In genomic region chr6:30260036-30260504, GRCh38 we compare ENCODE assay signal across 9 cellular contexts. TPM values are rescaled to one million over a fixed set of nuclear protein-coding genes. Genes with fewer than 3 reads are reported as not detected.
DNase-seq lines count a peak whose midpoint lies in the region; ATAC-seq, FAIRE-seq and TF ChIP-seq lines count a peak whose summit lies in the region.
"Had no signal": no experiment of that assay in that cellular context is flagged by ENCODE, and none has a peak within 500 bp of the region (broad histone marks: within the 10 kb centered on the region; RNA-seq: fewer than 3 reads in every experiment).

No MANE protein-coding gene starts in this region.

- peak overlapping the region; percentile 56 for H3K9ac ChIP-seq in IMR-90 (ENCODE audit: low read depth, low read length)
- H3K9ac ChIP-seq: KMS-11 had no signal

- peak overlapping the region in 1 of 2 experiments; percentile 30; a peak in 1 of 4 replicates for H4K8ac ChIP-seq in IMR-90 (ENCODE audit: low read depth in 2 of 2, low read length in 2 of 2)

- no peaks in the 10 kb centered on the region for H3K9me3 ChIP-seq in IMR-90 (ENCODE audit: control insufficient read depth, insufficient read depth, low read length)
- H3K9me3 ChIP-seq in hepatocyte (ENCODE audit: low read depth), result no peaks in the 10 kb centered on the region
- H3K9me3 ChIP-seq in small intestine (ENCODE audit: control insufficient read depth, low read depth), result no peaks in the 10 kb centered on the region

- H3K9me3 Mint-ChIP-seq in activated naive CD4-positive, alpha-beta T cell treated with anti-CD3 and anti-CD28 coated beads, Interleukin-2, amount 10 ng/mL, durations not matched to agents 7 days and 5 days, result no peaks in the 10 kb centered on the region

- TF ChIP-seq CTCF in IMR-90 (conservative IDR thresholded peaks at IDR 0.05; ENCODE audit: low read depth, low read length), result no peak
- no peak for TF ChIP-seq CTCF in hepatocyte (IDR thresholded peaks at IDR 0.05; ENCODE audit: poor library complexity)

- peak overlapping the region; percentile 90 for H3K4me3 Mint-ChIP-seq in activated naive CD4-positive, alpha-beta T cell treated with anti-CD3 and anti-CD28 coated beads, Interleukin-2, amount 10 ng/mL, durations not matched to agents 7 days and 5 days

- peaks cover 21% of the 10 kb centered on the region for H3K27me3 Mint-ChIP-seq in activated naive CD4-positive, alpha-beta T cell treated with anti-CD3 and anti-CD28 coated beads, Interleukin-2, amount 10 ng/mL, durations not matched to agents 7 days and 5 days

- CTCF ChIA-PET in IMR-90 (lab: Yijun Ruan, JAX), result no interaction called here
- CTCF ChIA-PET in activated naive CD4-positive, alpha-beta T cell treated with anti-CD3 and anti-CD28 coated beads, Interleukin-2, amount 10 ng/mL, durations not matched to agents 7 days and 5 days (lab: Charles Lee), result no interaction called here

- peak; percentile 13 for ATAC-seq in GM18502 (IDR thresholded peaks at IDR 0.05; ENCODE audit: poor library complexity, unreplicated experiment)
- peak; percentile 5; the same call in 1 of the 2 replicates for ATAC-seq in IMR-90 (ENCODE audit: low read depth)
- no peak for ATAC-seq in GM18867 (IDR thresholded peaks at IDR 0.05; ENCODE audit: unreplicated experiment)
- ATAC-seq in HG02840 (IDR thresholded peaks at IDR 0.05; ENCODE audit: low FRiP score, unreplicated experiment), result no peak

- dilution Hi-C loops in IMR-90 (cut with HindIII; ENCODE audit: low sequenced_read_pairs, unreplicated experiment), result no loop called here

- no peak overlapping the region for H3K27ac Mint-ChIP-seq in activated naive CD4-positive, alpha-beta T cell treated with anti-CD3 and anti-CD28 coated beads, Interleukin-2, amount 10 ng/mL, durations not matched to agents 7 days and 5 days

- peaks cover 12 to 18% of the 10 kb centered on the region in 2 experiments for H3K79me1 ChIP-seq in IMR-90 (ENCODE audit: low read depth in 1 of 2, low read length in 2 of 2)

- peaks cover 12% of the 10 kb centered on the region for H3K4me1 ChIP-seq in IMR-90 (ENCODE audit: control insufficient read depth, insufficient read depth, low read length)
- H3K4me1 ChIP-seq in hepatocyte (ENCODE audit: insufficient read depth), result peaks cover 2% of the 10 kb centered on the region
- H3K4me1 ChIP-seq in small intestine (ENCODE audit: control insufficient read depth in 2 of 2, insufficient read depth in 1 of 2, low read depth in 1 of 2, low read length in 1 of 2), result peaks cover 0 to 3% of the 10 kb centered on the region in 2 donors

- H3K4me3 ChIP-seq in IMR-90 (ENCODE audit: insufficient read depth, low read depth, low read length) (peak overlapping the region; percentile 86), hepatocyte (peak overlapping the region; percentile 75), small intestine (ENCODE audit: low read depth in 1 of 2, low read length in 2 of 2) (peak overlapping the region; percentile 60 to 76)

- POLR2A ChIA-PET in IMR-90 (lab: Charles Lee; ENCODE audit: unreplicated experiment), result no interaction called here

- no peak overlapping the region for H2BK120ac ChIP-seq in IMR-90 (ENCODE audit: low read depth, low read length)

- H4K20me1 ChIP-seq in IMR-90 (ENCODE audit: insufficient read depth, low read length), result no peaks in the 10 kb centered on the region; the same call in 1 of the 2 replicates
- no peaks in the 10 kb centered on the region for H4K20me1 ChIP-seq in hepatocyte (ENCODE audit: insufficient read depth, poor library complexity, severe bottlenecking)

- H3K56ac ChIP-seq in IMR-90 (ENCODE audit: extremely low read depth, insufficient read depth, low read length), result no peak overlapping the region

- no peak overlapping the region for H3K23ac ChIP-seq in IMR-90 (ENCODE audit: low read depth, low read length)

- TF ChIP-seq POLR2A in IMR-90 (IDR thresholded peaks at IDR 0.05; ENCODE audit: low read depth, low read length), result peak; percentile 3; the same call in 1 of the 2 replicates

- intact Hi-C loops in IMR-90 (cut with micrococcal nuclease), result no loop called here

- H3K4me2 ChIP-seq in IMR-90 (ENCODE audit: low read depth, low read length) (peak overlapping the region; percentile 92), hepatocyte (peak overlapping the region; percentile 97)
- H3K4me2 ChIP-seq: KMS-11 had no signal

- H3K79me2 ChIP-seq in hepatocyte, result no peaks in the 10 kb centered on the region

- no peak overlapping the region for H2BK5ac ChIP-seq in IMR-90 (ENCODE audit: low read depth, low read length, poor library complexity, severe bottlenecking)

- H3K18ac ChIP-seq in IMR-90 (ENCODE audit: low read depth, low read length), result no peak overlapping the region

- peaks cover 12% of the 10 kb centered on the region for H3K9me1 ChIP-seq in IMR-90 (ENCODE audit: insufficient read depth, low read length)

- WGBS in IMR-90 (ENCODE audit: extremely low coverage in 2 of 2, insufficient read length in 1 of 2), 2 experiments, result 14% methylated on average over 29 of the region's 40 CpGs; no CpG with 5 or more reads in 1 of the 2 experiments
- 5% methylated on average over 22 of the region's 40 CpGs for WGBS in hepatocyte (ENCODE audit: low lambda C conversion rate, missing lambda C conversion rate)
- WGBS in small intestine, 3 donors, result 10 to 14% (median 11%) methylated on average over 37 to 40 of the region's 40 CpGs

- TF ChIP-seq RAD21 in IMR-90 (IDR thresholded peaks at IDR 0.05; ENCODE audit: low read length), result no peak

- H2BK20ac ChIP-seq in IMR-90 (ENCODE audit: low read depth, low read length), result no peak overlapping the region

- peak overlapping the region; percentile 79 for H2AK9ac ChIP-seq in IMR-90 (replicated peaks; ENCODE audit: low read depth, low read length, poor library complexity)

- no peak overlapping the region for H2BK15ac ChIP-seq in IMR-90 (ENCODE audit: low read depth, low read length)

- H4K5ac ChIP-seq in IMR-90 (ENCODE audit: low read depth, low read length), result no peak overlapping the region

- peaks cover 11% of the 10 kb centered on the region for H3K4me1 Mint-ChIP-seq in activated naive CD4-positive, alpha-beta T cell treated with anti-CD3 and anti-CD28 coated beads, Interleukin-2, amount 10 ng/mL, durations not matched to agents 7 days and 5 days

- H3K9me2 ChIP-seq in hepatocyte (replicated peaks; ENCODE audit: insufficient read depth), result no peaks in the 10 kb centered on the region

- peak overlapping the region; percentile 56 for H3K4ac ChIP-seq in IMR-90 (ENCODE audit: low read depth, low read length)

- peaks cover 2% of the 10 kb centered on the region for H3K36me3 Mint-ChIP-seq in activated naive CD4-positive, alpha-beta T cell treated with anti-CD3 and anti-CD28 coated beads, Interleukin-2, amount 10 ng/mL, durations not matched to agents 7 days and 5 days

- peak overlapping the region; percentile 98 for H2AFZ ChIP-seq in IMR-90 (replicated peaks; ENCODE audit: low read length, poor library complexity)
- H2AFZ ChIP-seq in hepatocyte, result peak overlapping the region; percentile 89

- no peak overlapping the region; the same call in 1 of the 2 replicates for H2AK5ac ChIP-seq in IMR-90 (ENCODE audit: low read depth, low read length)

- in situ Hi-C loops in IMR-90 (cut with MboI; ENCODE audit: low sequenced_read_pairs), result no loop called here

- no peak overlapping the region for H3K14ac ChIP-seq in IMR-90 (replicated peaks; ENCODE audit: low read depth, low read length)

- H3K36me3 ChIP-seq in IMR-90 (ENCODE audit: control insufficient read depth, insufficient read depth, low read length), result peaks cover 5% of the 10 kb centered on the region; the same call in 1 of the 2 replicates
- H3K36me3 ChIP-seq in hepatocyte (replicated peaks; ENCODE audit: insufficient read depth, low read depth), result no peaks in the 10 kb centered on the region
- H3K36me3 ChIP-seq in small intestine (ENCODE audit: control insufficient read depth in 2 of 2, insufficient read depth in 2 of 2, low read length in 2 of 2), result no peaks in the 10 kb centered on the region

- H3K27me3 ChIP-seq in IMR-90 (ENCODE audit: control insufficient read depth, insufficient read depth, low read length) (peaks cover 2% of the 10 kb centered on the region), hepatocyte (no peaks in the 10 kb centered on the region), small intestine (ENCODE audit: control insufficient read depth in 2 of 2, insufficient read depth in 2 of 2, low read length in 2 of 2) (no peaks in the 10 kb centered on the region)

- H4K91ac ChIP-seq in IMR-90 (ENCODE audit: insufficient read depth, low read depth, low read length), result no peak overlapping the region

- H3K27ac ChIP-seq in IMR-90 (ENCODE audit: insufficient read depth, low read length), result peak overlapping the region; percentile 54; the same call in 1 of the 2 replicates
- no peak overlapping the region for H3K27ac ChIP-seq in hepatocyte
- H3K27ac ChIP-seq in small intestine (ENCODE audit: low read depth in 1 of 2, low read length in 1 of 2), result peak overlapping the region in 1 of 2 donors; percentile 80
- H3K27ac ChIP-seq: KMS-11 had no signal

- no peak for DNase-seq in IMR-90
- DNase-seq in activated naive CD4-positive, alpha-beta T cell treated with anti-CD3 and anti-CD28 coated beads, Interleukin-2, amount 10 ng/mL, durations not matched to agents 7 days and 5 days, result peak; percentile 46
- DNase-seq in hepatocyte (ENCODE audit: low spot score), result peak; percentile 27
- DNase-seq in small intestine, result no peak
- DNase-seq in effector CD8-positive, alpha-beta T cell (lab: John Stamatoyannopoulos, UW), result no peak

- FAIRE-seq in small intestine (lab: Jason Lieb, UNC), result no peak

- no TSS peak for BruUV-seq in IMR-90 (replicated peaks; lab: Mats Ljungman, UMichigan)

TF ChIP-seq in IMR-90, 13 proteins besides CTCF, POLR2A, EP300 and RAD21 (continues in another document):
- no peak for TF ChIP-seq CEBPB (IDR thresholded peaks at IDR 0.05; ENCODE audit: low read depth, low read length)
- no peak for TF ChIP-seq RFX5 (IDR thresholded peaks at IDR 0.05; ENCODE audit: low read depth, low read length)
- TF ChIP-seq CHD1 (IDR thresholded peaks at IDR 0.05; ENCODE audit: low read depth, low read length), result no peak
- no peak for TF ChIP-seq MAZ (IDR thresholded peaks at IDR 0.05; ENCODE audit: borderline replicate concordance, low read depth, low read length)
- no peak for TF ChIP-seq FOS (IDR thresholded peaks at IDR 0.05; ENCODE audit: low read depth, low read length)

RNA-seq across cellular contexts. Expression of gene TRIM26, which starts 46.9 kb away (rescaled TPM):
- total RNA-seq in IMR-90 (2012; rRNA removed), result 22.6 and 23.3 TPM in 2 replicates
- polyA plus RNA-seq in IMR-90 (2012; rRNA removed), result 23.8 and 24.6 TPM in 2 replicates
- polyA plus RNA-seq in IMR-90 (2012; cell fraction: cytosol; rRNA removed), result 17.1 and 17.6 TPM in 2 replicates
- 29.3 and 43.3 TPM in 2 replicates for polyA plus RNA-seq in IMR-90 (2012; cell fraction: nucleus; rRNA removed; ENCODE audit: low replicate concordance)
- total RNA-seq in hepatocyte, result 37.2 and 42.3 TPM in 2 replicates
- 27.2 and 29.3 TPM in 2 replicates for polyA plus RNA-seq in hepatocyte
- polyA plus RNA-seq in small intestine, result 10 to 100 TPM; 47.7 to 55.9 (median 49.6) TPM

Comparison
In these comparisons a context has a peak if more than half of its experiments do, and no peak if none do; other contexts are left out.
1. ATAC-seq: peak in GM18502 (single experiment) and IMR-90 (single experiment); none in GM18867 (single experiment) and HG02840 (single experiment).
2. DNase-seq: peak in activated naive CD4-positive, alpha-beta T cell treated with anti-CD3 and anti-CD28 coated beads, Interleukin-2, amount 10 ng/mL, durations not matched to agents 7 days and 5 days (single experiment) and hepatocyte (single experiment); none in IMR-90 (single experiment), small intestine (single experiment) and effector CD8-positive, alpha-beta T cell (single experiment).
3. Peak in every context shown above with its lines, with median percentiles within 50 percentile points of each other: H3K4me3 ChIP-seq.